In the genomic region with DNA sequence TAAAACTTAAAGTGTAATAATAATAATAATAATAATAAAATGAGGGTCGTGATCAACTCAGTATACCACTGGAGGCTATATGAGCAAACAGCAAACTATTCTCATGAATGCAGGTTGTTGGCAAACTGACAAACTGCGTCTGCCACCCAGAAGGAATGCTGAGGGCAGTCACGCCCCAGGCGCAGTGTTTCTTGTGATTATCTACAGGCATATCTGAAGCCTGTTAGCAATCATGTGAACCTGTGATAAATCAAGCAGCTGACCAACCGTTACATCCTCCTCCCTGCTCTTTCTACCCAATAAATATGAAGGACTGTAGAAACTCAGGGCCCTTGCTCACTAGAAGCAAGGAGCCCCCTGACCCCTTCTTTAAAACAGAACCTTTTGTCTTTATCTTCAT, we compare ENCODE assay signal across 6 cellular contexts.
A peak's percentile ranks its signal among the peaks of the same experiment; 100 is the strongest.
DNase-seq lines count a peak whose midpoint lies in the region; FAIRE-seq lines count a peak whose summit lies in the region.
"Not testable (repeated sequence)": the region's sequence is repeated elsewhere in the genome, so short reads cannot be mapped to it uniquely, and the experiment has no call there.

No MANE protein-coding gene starts in this region.

- DNase-seq in Caki2 (ENCODE audit: low read depth) (peak; percentile 80), SK-N-DZ (ENCODE audit: low spot score) (peak; percentile 12), kidney glomerular epithelial cell (lab: John Stamatoyannopoulos, UW) (peak; percentile 13), left kidney (ENCODE audit: low read depth, low spot score) (peak; percentile 21), renal cortical epithelial cell (ENCODE audit: low read depth) (peak; percentile 37)
- not testable (repeated sequence) for DNase-seq in HTR-8/SVneo (ENCODE audit: insufficient read length, low spot score)

- FAIRE-seq in HTR-8/SVneo (lab: Jason Lieb, UNC), result peak; percentile 60

- in situ Hi-C loops in Caki2 (cut with HindIII; ENCODE audit: low pct_unique_long_range_greater_than_20kb, low sequenced_read_pairs), result not testable (repeated sequence)
